Comparison of ENCODE assay signal across 14 cellular contexts in genomic region chr1:93750946-93751345, GRCh38.
DNase-seq lines count a peak whose midpoint lies in the region; ATAC-seq, FAIRE-seq and TF ChIP-seq lines count a peak whose summit lies in the region.
"Had no signal": no experiment of that assay in that cellular context is flagged by ENCODE, and none has a peak within 500 bp of the region (broad histone marks: within the 10 kb centered on the region; RNA-seq: fewer than 3 reads in every experiment).

No MANE protein-coding gene starts in this region.

- peaks cover 13 to 30% (median 21%) of the 10 kb centered on the region in 11 experiments for H3K9me3 ChIP-seq in BLaER1 treated with 17β-estradiol and CSF1 and Interleukin-3, amounts not matched to agents 10 nM and 100 nM (replicated peaks in 1 of 11)
- H3K9me3 ChIP-seq in lower lobe of right lung: no peaks in the 10 kb centered on the region

- peak overlapping the region in 9 of 11 experiments; percentile 33 to 70 (median 52); a peak in 17 of 22 replicates for H3K9ac ChIP-seq in BLaER1 treated with 17β-estradiol and CSF1 and Interleukin-3, amounts not matched to agents 10 nM and 100 nM

- FAIRE-seq in GM19239 (lab: Jason Lieb, UNC): no peak

- ATAC-seq in lower lobe of right lung (peak in 1 of 2 donors; percentile 31), sciatic nerve (no peak), HG03108 (IDR thresholded peaks at IDR 0.05; ENCODE audit: unreplicated experiment) (no peak), GM19397 (IDR thresholded peaks at IDR 0.05; ENCODE audit: unreplicated experiment) (no peak), GM21723 (IDR thresholded peaks at IDR 0.05; ENCODE audit: unreplicated experiment) (no peak)

- peaks cover 0 to 4% (median 0%) of the 10 kb centered on the region in 11 experiments; a peak in 3 of 22 replicates for H3K36me3 ChIP-seq in BLaER1 treated with 17β-estradiol and CSF1 and Interleukin-3, amounts not matched to agents 10 nM and 100 nM
- H3K36me3 ChIP-seq in lower lobe of right lung: no peaks in the 10 kb centered on the region
- H3K36me3 ChIP-seq: right atrium auricular region had no signal

- TF ChIP-seq CTCF in lower lobe of right lung (IDR thresholded peaks at IDR 0.05): no peak

- peaks cover 40 to 51% (median 44%) of the 10 kb centered on the region in 10 experiments for H3K4me1 ChIP-seq in BLaER1 treated with 17β-estradiol and CSF1 and Interleukin-3, amounts not matched to agents 10 nM and 100 nM
- H3K4me1 ChIP-seq in lower lobe of right lung: peaks cover 31% of the 10 kb centered on the region

- peak overlapping the region; percentile 65 to 85 (median 79) for H3K4me2 ChIP-seq in BLaER1 treated with 17β-estradiol and CSF1 and Interleukin-3, amounts not matched to agents 10 nM and 100 nM

- peak overlapping the region in 10 of 11 experiments; percentile 42 to 85 (median 69); a peak in 19 of 22 replicates for H3K27ac ChIP-seq in BLaER1 treated with 17β-estradiol and CSF1 and Interleukin-3, amounts not matched to agents 10 nM and 100 nM
- H3K27ac ChIP-seq in lower lobe of right lung: peak overlapping the region; percentile 28
- H3K27ac ChIP-seq: SK-N-MC had no signal

- DNase-seq in GM19239 (ENCODE audit: insufficient read length, low spot score) (peak; percentile 13), MV-4-11 (lab: John Stamatoyannopoulos, UW) (peak; percentile 40), lower lobe of right lung (no peak), sciatic nerve (ENCODE audit: low spot score) (no peak)
- DNase-seq: activated CD4-positive, alpha-beta T cell treated with anti-CD3 and anti-CD28 coated beads, Interleukin-2, amount 10 ng/mL, durations not matched to agents 7 days and 5 days; AML-193; GDM1 had no signal

- intact Hi-C loops in lower lobe of right lung (cut with DNase I): no loop called here
- intact Hi-C loops in sciatic nerve (cut with DNase I): no loop called here

- H3K27me3 ChIP-seq in BLaER1 treated with 17β-estradiol and CSF1 and Interleukin-3, amounts not matched to agents 10 nM and 100 nM: no peaks in the 10 kb centered on the region
- no peaks in the 10 kb centered on the region for H3K27me3 ChIP-seq in lower lobe of right lung (ENCODE audit: low read depth)
- H3K27me3 ChIP-seq: right atrium auricular region had no signal

- peak overlapping the region in 6 of 10 experiments; percentile 4 to 27 (median 12); a peak in 6 of 20 replicates for H3K4me3 ChIP-seq in BLaER1 treated with 17β-estradiol and CSF1 and Interleukin-3, amounts not matched to agents 10 nM and 100 nM
- H3K4me3 ChIP-seq in lower lobe of right lung: no peak overlapping the region
- H3K4me3 ChIP-seq: lung, right atrium auricular region, SK-N-MC had no signal

- H4K20me1 ChIP-seq in BLaER1 treated with 17β-estradiol and CSF1 and Interleukin-3, amounts not matched to agents 10 nM and 100 nM: no peaks in the 10 kb centered on the region

Comparison
In these comparisons a context has a peak if more than half of its experiments do, and no peak if none do; other contexts are left out.
1. DNase-seq: peak in GM19239 (single experiment) and MV-4-11 (single experiment); none in lower lobe of right lung (single experiment) and sciatic nerve (single experiment).